Comparison of ENCODE assay signal across 2 cellular contexts in the genomic region with DNA sequence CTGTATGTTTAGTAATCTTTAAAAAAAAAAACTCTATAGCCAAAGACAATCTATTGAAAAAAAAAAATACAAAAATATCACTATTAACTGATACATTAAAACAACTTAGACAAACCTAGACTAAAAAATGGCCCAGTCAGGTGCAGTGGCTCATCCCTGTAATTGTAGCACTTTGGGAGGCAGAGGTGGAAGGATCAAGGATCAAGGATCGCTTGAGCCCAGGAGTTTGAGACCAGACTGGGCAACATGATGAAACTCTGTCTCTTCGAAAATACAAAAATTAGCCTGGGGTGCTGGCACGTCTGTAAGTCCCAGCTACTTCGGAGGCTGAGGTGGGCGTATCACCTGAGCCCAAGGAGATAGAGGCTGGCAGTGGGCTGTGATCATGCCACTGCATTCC.
TF ChIP-seq lines count a peak whose summit lies in the region.

No MANE protein-coding gene starts in this region.

TF ChIP-seq in HepG2, 621 proteins besides CTCF, POLR2A, EP300 and RAD21 (continues in another document):
- no peak for TF ChIP-seq ZNF547 (CRISPR knock-in tag; IDR thresholded peaks at IDR 0.05)
- TF ChIP-seq, protein P1, sequence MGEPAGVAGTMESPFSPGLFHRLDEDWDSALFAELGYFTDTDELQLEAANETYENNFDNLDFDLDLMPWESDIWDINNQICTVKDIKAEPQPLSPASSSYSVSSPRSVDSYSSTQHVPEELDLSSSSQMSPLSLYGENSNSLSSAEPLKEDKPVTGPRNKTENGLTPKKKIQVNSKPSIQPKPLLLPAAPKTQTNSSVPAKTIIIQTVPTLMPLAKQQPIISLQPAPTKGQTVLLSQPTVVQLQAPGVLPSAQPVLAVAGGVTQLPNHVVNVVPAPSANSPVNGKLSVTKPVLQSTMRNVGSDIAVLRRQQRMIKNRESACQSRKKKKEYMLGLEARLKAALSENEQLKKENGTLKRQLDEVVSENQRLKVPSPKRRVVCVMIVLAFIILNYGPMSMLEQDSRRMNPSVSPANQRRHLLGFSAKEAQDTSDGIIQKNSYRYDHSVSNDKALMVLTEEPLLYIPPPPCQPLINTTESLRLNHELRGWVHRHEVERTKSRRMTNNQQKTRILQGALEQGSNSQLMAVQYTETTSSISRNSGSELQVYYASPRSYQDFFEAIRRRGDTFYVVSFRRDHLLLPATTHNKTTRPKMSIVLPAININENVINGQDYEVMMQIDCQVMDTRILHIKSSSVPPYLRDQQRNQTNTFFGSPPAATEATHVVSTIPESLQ (CRISPR knock-in tag; conservative IDR thresholded peaks at IDR 0.05) = no peak
- TF ChIP-seq, protein P2, sequence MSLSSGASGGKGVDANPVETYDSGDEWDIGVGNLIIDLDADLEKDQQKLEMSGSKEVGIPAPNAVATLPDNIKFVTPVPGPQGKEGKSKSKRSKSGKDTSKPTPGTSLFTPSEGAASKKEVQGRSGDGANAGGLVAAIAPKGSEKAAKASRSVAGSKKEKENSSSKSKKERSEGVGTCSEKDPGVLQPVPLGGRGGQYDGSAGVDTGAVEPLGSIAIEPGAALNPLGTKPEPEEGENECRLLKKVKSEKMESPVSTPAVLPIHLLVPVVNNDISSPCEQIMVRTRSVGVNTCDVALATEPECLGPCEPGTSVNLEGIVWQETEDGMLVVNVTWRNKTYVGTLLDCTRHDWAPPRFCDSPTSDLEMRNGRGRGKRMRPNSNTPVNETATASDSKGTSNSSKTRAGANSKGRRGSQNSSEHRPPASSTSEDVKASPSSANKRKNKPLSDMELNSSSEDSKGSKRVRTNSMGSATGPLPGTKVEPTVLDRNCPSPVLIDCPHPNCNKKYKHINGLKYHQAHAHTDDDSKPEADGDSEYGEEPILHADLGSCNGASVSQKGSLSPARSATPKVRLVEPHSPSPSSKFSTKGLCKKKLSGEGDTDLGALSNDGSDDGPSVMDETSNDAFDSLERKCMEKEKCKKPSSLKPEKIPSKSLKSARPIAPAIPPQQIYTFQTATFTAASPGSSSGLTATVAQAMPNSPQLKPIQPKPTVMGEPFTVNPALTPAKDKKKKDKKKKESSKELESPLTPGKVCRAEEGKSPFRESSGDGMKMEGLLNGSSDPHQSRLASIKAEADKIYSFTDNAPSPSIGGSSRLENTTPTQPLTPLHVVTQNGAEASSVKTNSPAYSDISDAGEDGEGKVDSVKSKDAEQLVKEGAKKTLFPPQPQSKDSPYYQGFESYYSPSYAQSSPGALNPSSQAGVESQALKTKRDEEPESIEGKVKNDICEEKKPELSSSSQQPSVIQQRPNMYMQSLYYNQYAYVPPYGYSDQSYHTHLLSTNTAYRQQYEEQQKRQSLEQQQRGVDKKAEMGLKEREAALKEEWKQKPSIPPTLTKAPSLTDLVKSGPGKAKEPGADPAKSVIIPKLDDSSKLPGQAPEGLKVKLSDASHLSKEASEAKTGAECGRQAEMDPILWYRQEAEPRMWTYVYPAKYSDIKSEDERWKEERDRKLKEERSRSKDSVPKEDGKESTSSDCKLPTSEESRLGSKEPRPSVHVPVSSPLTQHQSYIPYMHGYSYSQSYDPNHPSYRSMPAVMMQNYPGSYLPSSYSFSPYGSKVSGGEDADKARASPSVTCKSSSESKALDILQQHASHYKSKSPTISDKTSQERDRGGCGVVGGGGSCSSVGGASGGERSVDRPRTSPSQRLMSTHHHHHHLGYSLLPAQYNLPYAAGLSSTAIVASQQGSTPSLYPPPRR (CRISPR knock-in tag; IDR thresholded peaks at IDR 0.05; ENCODE audit: borderline replicate concordance) = no peak
- 0 out of 2 replicates have a peak, but pooled peaks have one; percentile 25 for TF ChIP-seq CEBPG (CRISPR knock-in tag; IDR thresholded peaks at IDR 0.05)
- TF ChIP-seq ZNF761 (CRISPR knock-in tag; conservative IDR thresholded peaks at IDR 0.05) = no peak
- TF ChIP-seq SMARCC2 (IDR thresholded peaks at IDR 0.05) = no peak
- TF ChIP-seq NKX3-1 (CRISPR knock-in tag; IDR thresholded peaks at IDR 0.05) = no peak
- 0 out of 2 replicates have a peak, but pooled peaks have one; percentile 35 for TF ChIP-seq ZNF263 (CRISPR knock-in tag; IDR thresholded peaks at IDR 0.05)
- no peak for TF ChIP-seq ZNF121 (CRISPR knock-in tag; IDR thresholded peaks at IDR 0.05)
- TF ChIP-seq MEF2D (CRISPR knock-in tag; IDR thresholded peaks at IDR 0.05) = no peak
- no peak for TF ChIP-seq ZNF777 (CRISPR knock-in tag; IDR thresholded peaks at IDR 0.05)
- TF ChIP-seq KLF9 (CRISPR knock-in tag; IDR thresholded peaks at IDR 0.05; ENCODE audit: low read depth) = no peak
- no peak for TF ChIP-seq SKI (IDR thresholded peaks at IDR 0.05; ENCODE audit: partially characterized antibody)
- TF ChIP-seq NR2F2 (IDR thresholded peaks at IDR 0.05; ENCODE audit: borderline replicate concordance, low read depth) = no peak
- no peak for TF ChIP-seq ZNF703 (CRISPR knock-in tag; IDR thresholded peaks at IDR 0.05; ENCODE audit: borderline replicate concordance)
- TF ChIP-seq, protein P3, sequence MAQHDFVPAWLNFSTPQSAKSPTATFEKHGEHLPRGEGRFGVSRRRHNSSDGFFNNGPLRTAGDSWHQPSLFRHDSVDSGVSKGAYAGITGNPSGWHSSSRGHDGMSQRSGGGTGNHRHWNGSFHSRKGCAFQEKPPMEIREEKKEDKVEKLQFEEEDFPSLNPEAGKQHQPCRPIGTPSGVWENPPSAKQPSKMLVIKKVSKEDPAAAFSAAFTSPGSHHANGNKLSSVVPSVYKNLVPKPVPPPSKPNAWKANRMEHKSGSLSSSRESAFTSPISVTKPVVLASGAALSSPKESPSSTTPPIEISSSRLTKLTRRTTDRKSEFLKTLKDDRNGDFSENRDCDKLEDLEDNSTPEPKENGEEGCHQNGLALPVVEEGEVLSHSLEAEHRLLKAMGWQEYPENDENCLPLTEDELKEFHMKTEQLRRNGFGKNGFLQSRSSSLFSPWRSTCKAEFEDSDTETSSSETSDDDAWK (CRISPR knock-in tag; IDR thresholded peaks at IDR 0.05) = no peak
- TF ChIP-seq, protein P4, sequence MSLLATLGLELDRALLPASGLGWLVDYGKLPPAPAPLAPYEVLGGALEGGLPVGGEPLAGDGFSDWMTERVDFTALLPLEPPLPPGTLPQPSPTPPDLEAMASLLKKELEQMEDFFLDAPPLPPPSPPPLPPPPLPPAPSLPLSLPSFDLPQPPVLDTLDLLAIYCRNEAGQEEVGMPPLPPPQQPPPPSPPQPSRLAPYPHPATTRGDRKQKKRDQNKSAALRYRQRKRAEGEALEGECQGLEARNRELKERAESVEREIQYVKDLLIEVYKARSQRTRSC (CRISPR knock-in tag; IDR thresholded peaks at IDR 0.05; ENCODE audit: low read depth) = no peak

TF ChIP-seq in HEK293, 187 proteins besides CTCF, POLR2A, EP300 and RAD21:
- TF ChIP-seq EGR2 (tag by site-specific recombination; IDR thresholded peaks at IDR 0.05; ENCODE audit: low read depth) (0 out of 2 replicates have a peak, but pooled peaks have one; percentile 19), MEIS1 (CRISPR knock-in tag; IDR thresholded peaks at IDR 0.05; ENCODE audit: borderline replicate concordance) (no peak), ZNF521 (tag by site-specific recombination; IDR thresholded peaks at IDR 0.05) (no peak)
